ENCODE assay signal across 8 cellular contexts in the genomic region with DNA sequence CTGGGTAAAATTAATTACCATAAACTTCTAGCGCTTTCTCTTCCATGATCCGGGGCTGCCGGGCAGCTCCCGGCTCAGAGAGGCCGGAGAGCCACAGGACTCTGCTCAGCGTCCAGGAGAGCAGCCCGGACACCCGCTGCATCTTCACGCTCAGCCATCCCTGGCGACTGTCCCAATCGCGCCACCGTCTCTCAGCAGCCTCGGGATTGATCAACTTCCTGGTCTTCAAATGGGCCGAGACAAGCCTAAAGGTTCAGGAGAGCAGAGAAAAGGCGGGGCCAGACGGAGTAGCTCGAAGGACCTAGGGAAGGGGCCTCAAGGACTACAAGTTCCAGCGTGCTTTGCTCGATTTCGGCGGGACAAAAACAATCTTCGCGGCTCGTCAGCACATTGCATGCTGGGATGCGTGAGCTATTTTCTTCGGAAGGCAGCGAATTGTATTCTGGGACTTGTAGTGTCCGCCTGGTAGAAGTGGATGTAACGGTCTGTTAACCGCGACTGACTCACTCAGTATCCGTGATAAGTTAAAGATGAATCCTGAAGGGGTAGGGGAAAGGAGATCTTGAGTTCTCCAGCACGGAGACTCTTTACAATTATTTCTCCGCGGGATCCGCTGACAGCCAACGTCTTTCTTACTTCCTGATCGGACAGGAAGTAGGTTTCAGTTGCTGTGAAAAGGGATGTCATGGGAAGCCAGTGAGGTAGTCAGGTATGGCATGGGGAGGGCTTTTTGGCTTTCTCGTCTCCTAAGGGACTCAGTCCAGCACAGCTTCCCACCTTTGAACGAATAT. TPM values are rescaled to one million over a fixed set of nuclear protein-coding genes. Genes with fewer than 3 reads are reported as not detected.
DNase-seq lines count a peak whose midpoint lies in the region; ATAC-seq and TF ChIP-seq lines count a peak whose summit lies in the region.

A gene with protein sequence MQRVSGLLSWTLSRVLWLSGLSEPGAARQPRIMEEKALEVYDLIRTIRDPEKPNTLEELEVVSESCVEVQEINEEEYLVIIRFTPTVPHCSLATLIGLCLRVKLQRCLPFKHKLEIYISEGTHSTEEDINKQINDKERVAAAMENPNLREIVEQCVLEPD (minus strand): TSS at position 212 of the 791 bp plus-strand sequence. CDS start 70 bp downstream, at position 142.

- no peaks in the 10 kb centered on the region for H3K27me3 ChIP-seq in SU-DHL-6 (ENCODE audit: low read length)
- no peaks in the 10 kb centered on the region for H3K27me3 ChIP-seq in ovary
- no peaks in the 10 kb centered on the region for H3K27me3 ChIP-seq in thyroid gland

- H3K9me3 ChIP-seq in SU-DHL-6 (ENCODE audit: insufficient read depth, low read length) (no peaks in the 10 kb centered on the region), ovary (no peaks in the 10 kb centered on the region), thyroid gland (no peaks in the 10 kb centered on the region)

- no peaks in the 10 kb centered on the region for H3K27me3 Mint-ChIP-seq in activated naive CD8-positive, alpha-beta T cell treated with anti-CD3 and anti-CD28 coated beads, Interleukin-2, amount 50 U/mL, for 24 hours

- peak within 1 kb of the TSS; percentile 100 for H3K4me3 Mint-ChIP-seq in activated naive CD8-positive, alpha-beta T cell treated with anti-CD3 and anti-CD28 coated beads, Interleukin-2, amount 50 U/mL, for 24 hours

- H4K20me1 ChIP-seq in SU-DHL-6 (ENCODE audit: low read depth, low read length): no peaks in the 10 kb centered on the region

- peak; percentile 64 for ATAC-seq in HG02678 (IDR thresholded peaks at IDR 0.05; ENCODE audit: unreplicated experiment)
- peak; percentile 91 for ATAC-seq in activated naive CD8-positive, alpha-beta T cell treated with anti-CD3 and anti-CD28 coated beads, Interleukin-2, amount 50 U/mL, for 24 hours
- peak; percentile 89 for ATAC-seq in Right ventricle myocardium inferior

- intact Hi-C loops in Right ventricle myocardium inferior (cut with DNase I): loop anchor here (5.0 kb wide), 1 partner anchor 58 kb away; a partner anchor contains a TSS
- intact Hi-C loops in ovary (cut with DNase I): no loop called here
- intact Hi-C loops in thyroid gland (cut with DNase I): no loop called here

- no peak for TF ChIP-seq CTCF in GM12864 (IDR thresholded peaks at IDR 0.05; ENCODE audit: low read depth, low read length, missing control alignments)
- TF ChIP-seq CTCF in SU-DHL-6 (IDR thresholded peaks at IDR 0.05; ENCODE audit: insufficient read depth, low read length, poor library complexity, severe bottlenecking): no peak
- TF ChIP-seq CTCF in ovary (IDR thresholded peaks at IDR 0.05): no peak
- TF ChIP-seq CTCF in thyroid gland (IDR thresholded peaks at IDR 0.05): no peak

- H3K9me2 ChIP-seq in SU-DHL-6 (replicated peaks; ENCODE audit: insufficient read depth, low read length): no peaks in the 10 kb centered on the region

- H2AFZ ChIP-seq in SU-DHL-6 (ENCODE audit: low read depth, low read length, severe bottlenecking): peak within 1 kb of the TSS; percentile 84

- peak within 1 kb of the TSS; percentile 71 for H3K4me3 ChIP-seq in GM12864 (ENCODE audit: low read depth, low read length)
- H3K4me3 ChIP-seq in SU-DHL-6 (ENCODE audit: insufficient read depth, low read length, poor library complexity, severe bottlenecking): peak within 1 kb of the TSS; percentile 89
- H3K4me3 ChIP-seq in ovary: peak within 1 kb of the TSS; percentile 79
- peak within 1 kb of the TSS; percentile 10 to 89 (median 65) for H3K4me3 ChIP-seq in thyroid gland (replicated peaks in 1 of 3)

- no peak for TF ChIP-seq EP300 in ovary (IDR thresholded peaks at IDR 0.05)

- DNase-seq in GM12864 (ENCODE audit: low read depth) (peak; percentile 99), NCI-H128 (lab: John Stamatoyannopoulos, UW; ENCODE audit: unreplicated experiment) (peak; percentile 94), Right ventricle myocardium inferior (ENCODE audit: missing footprints) (peak; percentile 95), ovary (peak; percentile 90 to 95 (median 90)), thyroid gland (peak; percentile 97)
- peak; percentile 92 for DNase-seq in activated naive CD8-positive, alpha-beta T cell treated with anti-CD3 and anti-CD28 coated beads, Interleukin-2, amount 50 U/mL, for 24 hours

- peaks cover 10% of the 10 kb centered on the region for H3F3A ChIP-seq in SU-DHL-6 (ENCODE audit: insufficient read depth)

- TF ChIP-seq POLR2A in ovary (IDR thresholded peaks at IDR 0.05) (no peak), thyroid gland (IDR thresholded peaks at IDR 0.05) (peak; percentile 57 to 82)

- no peaks in the 10 kb centered on the region for H3K9me3 Mint-ChIP-seq in activated naive CD8-positive, alpha-beta T cell treated with anti-CD3 and anti-CD28 coated beads, Interleukin-2, amount 50 U/mL, for 24 hours

- H3K4me2 ChIP-seq in SU-DHL-6 (ENCODE audit: low read depth, low read length, poor library complexity, severe bottlenecking): peak within 1 kb of the TSS; percentile 92

- H3K27ac Mint-ChIP-seq in activated naive CD8-positive, alpha-beta T cell treated with anti-CD3 and anti-CD28 coated beads, Interleukin-2, amount 50 U/mL, for 24 hours: peak within 1 kb of the TSS; percentile 96

- H3K4me1 Mint-ChIP-seq in activated naive CD8-positive, alpha-beta T cell treated with anti-CD3 and anti-CD28 coated beads, Interleukin-2, amount 50 U/mL, for 24 hours: peaks cover 80% of the 10 kb centered on the region

- 0% methylated on average over 41 of the region's 41 CpGs for WGBS in ovary, 3 donors
- WGBS in thyroid gland, 2 donors: 0 to 1% methylated on average over 40 to 41 of the region's 41 CpGs

- H3K36me3 Mint-ChIP-seq in activated naive CD8-positive, alpha-beta T cell treated with anti-CD3 and anti-CD28 coated beads, Interleukin-2, amount 50 U/mL, for 24 hours (ENCODE audit: low read depth): peaks cover 20% of the 10 kb centered on the region

- H3K4me1 ChIP-seq in ovary (ENCODE audit: insufficient read depth) (peaks cover 17% of the 10 kb centered on the region), thyroid gland (peaks cover 30 to 59% of the 10 kb centered on the region in 2 donors)

- H3K9ac ChIP-seq in SU-DHL-6 (ENCODE audit: low read length): peak within 1 kb of the TSS; percentile 86

- H3K36me3 ChIP-seq in SU-DHL-6 (ENCODE audit: low read length): peaks cover 3% of the 10 kb centered on the region
- H3K36me3 ChIP-seq in ovary: no peaks in the 10 kb centered on the region
- H3K36me3 ChIP-seq in thyroid gland: no peaks in the 10 kb centered on the region

- H3K27ac ChIP-seq in SU-DHL-6 (ENCODE audit: low read depth, low read length) (peak within 1 kb of the TSS; percentile 82), ovary (peak within 1 kb of the TSS; percentile 66 to 80), thyroid gland (peak within 1 kb of the TSS; percentile 70 to 93 (median 93))

- H3K79me2 ChIP-seq in SU-DHL-6 (ENCODE audit: insufficient read depth, low read length): peaks cover 77% of the 10 kb centered on the region

RNA-seq across cellular contexts. Expression of the gene that starts here (rescaled TPM):
- total RNA-seq in Right ventricle myocardium inferior: 66.7 TPM
- 10 to 100 TPM; 13.2 to 34.9 (median 17.8) TPM for total RNA-seq in ovary
- polyA plus RNA-seq in ovary: 10 to 100 TPM; 32.9 to 43.8 TPM
- total RNA-seq in thyroid gland: 100 to 1,000 TPM; 104 to 144 (median 129) TPM

Comparison
In these comparisons a context has a peak if more than half of its experiments do, and no peak if none do; other contexts are left out.
1. Peak in every context shown above with its lines: DNase-seq, ATAC-seq, H3K4me3 ChIP-seq and H3K27ac ChIP-seq.